ENCODE assay signal across 8 cellular contexts in genomic region chr3:9749333-9749662, GRCh38. TPM values are rescaled to one million over a fixed set of nuclear protein-coding genes. Genes with fewer than 3 reads are reported as not detected.
DNase-seq lines count a peak whose midpoint lies in the region; ATAC-seq and TF ChIP-seq lines count a peak whose summit lies in the region.

No MANE protein-coding gene starts in this region.

- peak overlapping the region; percentile 69 for H3K4me2 ChIP-seq in mesenchymal stem cell (ENCODE audit: low read length, poor library complexity, severe bottlenecking)

- H3K27me3 ChIP-seq in brain microvascular endothelial cell (replicated peaks) (no peaks in the 10 kb centered on the region), mesenchymal stem cell (ENCODE audit: control insufficient read depth in 1 of 2, insufficient read depth in 1 of 2, low read length in 2 of 2) (no peaks in the 10 kb centered on the region), uterus (no peaks in the 10 kb centered on the region)

- no peak for TF ChIP-seq CTCF in brain microvascular endothelial cell (IDR thresholded peaks at IDR 0.05; ENCODE audit: low read depth, low read length, missing control alignments)
- no peak for TF ChIP-seq CTCF in uterus (IDR thresholded peaks at IDR 0.05)

- peak overlapping the region; percentile 51 for H2AFZ ChIP-seq in mesenchymal stem cell (ENCODE audit: low read depth, low read length)

- peak overlapping the region; percentile 80 to 93 for H3K18ac ChIP-seq in mesenchymal stem cell (ENCODE audit: low read depth in 1 of 2, low read length in 2 of 2)

- H2BK120ac ChIP-seq in mesenchymal stem cell (ENCODE audit: low read depth, low read length) = peak overlapping the region; percentile 45

- H3K23ac ChIP-seq in mesenchymal stem cell (ENCODE audit: low read length in 2 of 2) = peak overlapping the region in 1 of 2 experiments; percentile 77

- H3K9ac ChIP-seq in mesenchymal stem cell (ENCODE audit: low read length) = peak overlapping the region; percentile 93

- intact Hi-C loops in Right ventricle myocardium superior (cut with DNase I) (no loop called here), left ventricle myocardium superior (cut with micrococcal nuclease) (no loop called here), uterus (cut with DNase I; ENCODE audit: low total_unique reads) (no loop called here)

- H3K4me1 ChIP-seq in mesenchymal stem cell (ENCODE audit: control insufficient read depth, insufficient read depth, low read depth, low read length) = peaks cover 26% of the 10 kb centered on the region
- H3K4me1 ChIP-seq in uterus = peaks cover 0 to 3% of the 10 kb centered on the region in 2 donors

- H2BK15ac ChIP-seq in mesenchymal stem cell (ENCODE audit: low read depth, poor library complexity, severe bottlenecking) = peak overlapping the region; percentile 60

- peak overlapping the region; percentile 64 to 67 for H2BK12ac ChIP-seq in mesenchymal stem cell (ENCODE audit: low read length in 2 of 2)

- peak overlapping the region; percentile 12 for H2AK5ac ChIP-seq in mesenchymal stem cell (ENCODE audit: low read length, severe bottlenecking)

- H3K4ac ChIP-seq in mesenchymal stem cell (ENCODE audit: low read depth in 1 of 2, low read length in 2 of 2) = peak overlapping the region; percentile 82 to 88

- 10% methylated on average over 21 of the region's 21 CpGs for WGBS in mesenchymal stem cell

- peak overlapping the region; percentile 36 for H4K91ac ChIP-seq in mesenchymal stem cell (ENCODE audit: low read length)

- ATAC-seq in Right ventricle myocardium superior (ENCODE audit: poor library complexity) (peak; percentile 3), left ventricle myocardium superior (no peak), HG02938 (IDR thresholded peaks at IDR 0.05; ENCODE audit: unreplicated experiment) (no peak)

- H4K8ac ChIP-seq in mesenchymal stem cell (ENCODE audit: low read length) = peak overlapping the region; percentile 85

- H3K14ac ChIP-seq in mesenchymal stem cell (ENCODE audit: low read length in 2 of 2) = peak overlapping the region in 1 of 2 experiments; percentile 88

- H3K27ac ChIP-seq in brain microvascular endothelial cell (peak overlapping the region; percentile 34), mesenchymal stem cell (ENCODE audit: low read length, poor library complexity, severe bottlenecking) (peak overlapping the region; percentile 97), uterus (peak overlapping the region; percentile 91 to 92)

- H2BK5ac ChIP-seq in mesenchymal stem cell (ENCODE audit: low read depth, low read length, poor library complexity, severe bottlenecking) = peak overlapping the region; percentile 68

- H3K4me3 ChIP-seq in brain microvascular endothelial cell (ENCODE audit: low read depth, low read length) (peak overlapping the region; percentile 81), mesenchymal stem cell (ENCODE audit: insufficient read depth in 1 of 2, low read depth in 1 of 2, low read length in 2 of 2) (peak overlapping the region; percentile 56 to 100), uterus (peak overlapping the region; percentile 65 to 82)

- DNase-seq in Right ventricle myocardium superior (no peak), left ventricle myocardium superior (no peak), brain microvascular endothelial cell (no peak), mesenchymal stem cell (no peak), uterus (no peak), AG08395 (ENCODE audit: low spot score) (no peak), NCI-H2227 (lab: John Stamatoyannopoulos, UW; ENCODE audit: unreplicated experiment) (no peak)

- H3K9me3 ChIP-seq in mesenchymal stem cell (ENCODE audit: control insufficient read depth, low read length) = no peaks in the 10 kb centered on the region
- no peaks in the 10 kb centered on the region for H3K9me3 ChIP-seq in uterus

- H3K36me3 ChIP-seq in brain microvascular endothelial cell (replicated peaks) (peaks cover 37% of the 10 kb centered on the region), mesenchymal stem cell (ENCODE audit: control insufficient read depth in 1 of 2, insufficient read depth in 2 of 2, low read depth in 1 of 2, low read length in 2 of 2) (peaks cover 52 to 69% of the 10 kb centered on the region in 2 experiments), uterus (no peaks in the 10 kb centered on the region)

- in situ Hi-C loops in brain microvascular endothelial cell (cut with HindIII; ENCODE audit: low pct_ligation_motif_present, low sequenced_read_pairs) = no loop called here

- TF ChIP-seq POLR2A in uterus (IDR thresholded peaks at IDR 0.05) = no peak

- peaks cover 34% of the 10 kb centered on the region for H3K79me1 ChIP-seq in mesenchymal stem cell (replicated peaks; ENCODE audit: low read length, poor library complexity, severe bottlenecking)

RNA-seq across cellular contexts. Expression of gene OGG1, which starts 0.5 kb away (rescaled TPM):
- total RNA-seq in Right ventricle myocardium superior (8.3 TPM), left ventricle myocardium superior (8.8 TPM), uterus (10 to 100 TPM; 29.8 to 60.7 (median 44.2) TPM)
- 26.5 TPM for polyA plus RNA-seq in mesenchymal stem cell (2013, experiment 1 of 2)
- polyA plus RNA-seq in mesenchymal stem cell (2013, experiment 2 of 2) = 25.0 TPM

RNA-seq across cellular contexts. Expression of gene BRPF1, which starts 17.8 kb away (rescaled TPM):
- total RNA-seq in Right ventricle myocardium superior (7.5 TPM), left ventricle myocardium superior (9.9 TPM), uterus (10 to 100 TPM; 10.8 to 36.0 (median 16.7) TPM)
- 7.8 TPM for polyA plus RNA-seq in mesenchymal stem cell (2013, experiment 1 of 2)
- polyA plus RNA-seq in mesenchymal stem cell (2013, experiment 2 of 2) = 7.6 TPM

RNA-seq across cellular contexts. Expression of gene CAMK1, which starts 20.4 kb away (rescaled TPM):
- total RNA-seq in Right ventricle myocardium superior = 12.4 TPM
- total RNA-seq in left ventricle myocardium superior = 11.7 TPM
- polyA plus RNA-seq in mesenchymal stem cell (2013, experiment 1 of 2) = 10.6 TPM
- 11.1 TPM for polyA plus RNA-seq in mesenchymal stem cell (2013, experiment 2 of 2)
- total RNA-seq in uterus = 10 to 100 TPM; 19.1 to 63.0 (median 56.7) TPM

RNA-seq across cellular contexts. Expression of gene TADA3, which starts 43.0 kb away (rescaled TPM):
- total RNA-seq in Right ventricle myocardium superior = 47.7 TPM
- total RNA-seq in left ventricle myocardium superior = 45.9 TPM
- polyA plus RNA-seq in mesenchymal stem cell (2013, experiment 1 of 2) = 53.4 TPM
- 54.2 TPM for polyA plus RNA-seq in mesenchymal stem cell (2013, experiment 2 of 2)
- total RNA-seq in uterus = 10 to 100 TPM; 35.9 to 65.4 (median 55.3) TPM

RNA-seq across cellular contexts. Expression of gene ARPC4, which starts 43.6 kb away (rescaled TPM):
- 62.0 TPM for total RNA-seq in Right ventricle myocardium superior
- total RNA-seq in left ventricle myocardium superior = 55.3 TPM
- 103 TPM for polyA plus RNA-seq in mesenchymal stem cell (2013, experiment 1 of 2)
- polyA plus RNA-seq in mesenchymal stem cell (2013, experiment 2 of 2) = 101 TPM
- total RNA-seq in uterus = 100 to 1,000 TPM in 3 of 4 donors, 10 to 100 TPM in 1; 44.7 to 176 (median 142) TPM

Comparison
In these comparisons a context has a peak if more than half of its experiments do, and no peak if none do; other contexts are left out.
1. H3K27ac ChIP-seq: peak in every context shown above with its lines; median percentile 97 in mesenchymal stem cell; 92 in uterus; 34 in brain microvascular endothelial cell.